ENCODE assay signal across 8 cellular contexts in the genomic region with DNA sequence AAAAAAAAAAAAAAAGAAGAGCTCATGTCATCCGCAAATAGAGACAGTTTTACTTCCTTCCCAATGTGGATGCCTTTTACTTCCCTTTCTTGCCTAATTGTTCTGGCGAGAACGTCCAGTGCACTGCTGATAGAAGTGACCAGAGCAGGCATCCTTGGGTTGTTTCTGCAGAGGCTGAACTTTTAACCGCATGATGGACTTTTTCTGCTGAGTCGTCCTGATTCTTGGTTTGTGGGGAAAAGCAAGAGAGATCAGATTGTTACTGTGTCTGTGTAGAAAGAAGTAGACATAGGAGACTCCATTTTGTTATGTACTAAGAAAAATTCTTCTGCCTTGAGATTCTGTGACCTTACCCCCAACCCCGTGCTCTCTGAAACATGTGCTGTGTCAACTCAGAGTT. TPM values are rescaled to one million over a fixed set of nuclear protein-coding genes. Genes with fewer than 3 reads are reported as not detected.
DNase-seq lines count a peak whose midpoint lies in the region; ATAC-seq, FAIRE-seq and TF ChIP-seq lines count a peak whose summit lies in the region.
"Not testable (repeated sequence)": the region's sequence is repeated elsewhere in the genome, so short reads cannot be mapped to it uniquely, and the experiment has no call there.

No MANE protein-coding gene starts in this region.

- ATAC-seq in K562 (peak; percentile 73), Right ventricle myocardium superior (ENCODE audit: poor library complexity) (peak; percentile 80), lower lobe of right lung (peak; percentile 78 to 91)

- H3K27ac ChIP-seq in K562 (ENCODE audit: extremely low read depth, low read depth, low read length); lower lobe of right lung; osteoblast (ENCODE audit: low read depth, low read length): not testable (repeated sequence)

- intact Hi-C loops in K562 (cut with micrococcal nuclease); Right ventricle myocardium superior (cut with DNase I); lower lobe of right lung (cut with DNase I): not testable (repeated sequence)

- H3K79me2 ChIP-seq in K562 (ENCODE audit: control insufficient read depth, insufficient read depth, low read length); osteoblast (ENCODE audit: insufficient read depth, low read length): not testable (repeated sequence)

- peak overlapping the region; percentile 62; the same call in 1 of the 2 replicates for H2AFZ ChIP-seq in K562 (ENCODE audit: low read depth, low read length)
- not testable (repeated sequence) for H2AFZ ChIP-seq in osteoblast (ENCODE audit: low read length)

- not testable (repeated sequence) for H3K36me3 Mint-ChIP-seq in type B pancreatic cell

- BruUV-seq in K562 (replicated peaks; lab: Mats Ljungman, UMichigan), result not testable (repeated sequence)

- H3K27me3 Mint-ChIP-seq in type B pancreatic cell, result not testable (repeated sequence)

- not testable (repeated sequence) for H3K4me3 ChIP-seq in K562; lower lobe of right lung; osteoblast (ENCODE audit: insufficient read depth, low read length)

- H3K9me3 ChIP-seq in K562 (replicated peaks; ENCODE audit: control insufficient read depth, insufficient read depth, low read depth, low read length); lower lobe of right lung; osteoblast (ENCODE audit: low read depth, low read length): not testable (repeated sequence)

- not testable (repeated sequence) for TF ChIP-seq CTCF in K562 (IDR thresholded peaks at IDR 0.05 in 2 of 3, conservative IDR thresholded peaks at IDR 0.05 in 1 of 3; ENCODE audit: insufficient read depth in 2 of 3, low read depth in 1 of 3, low read length in 3 of 3); lower lobe of right lung (IDR thresholded peaks at IDR 0.05); osteoblast (IDR thresholded peaks at IDR 0.05; ENCODE audit: extremely low read depth, low read depth, low read length); type B pancreatic cell (conservative IDR thresholded peaks at IDR 0.05)

- not testable (repeated sequence) for H3K9ac ChIP-seq in K562 (ENCODE audit: insufficient read depth in 1 of 2, low read depth in 2 of 2, low read length in 2 of 2)

- DNase-seq in ELF-1 (ENCODE audit: low read depth, low spot score) (peak; percentile 38), MV-4-11 (lab: John Stamatoyannopoulos, UW) (peak; percentile 93), SKM-1 (lab: John Stamatoyannopoulos, UW; ENCODE audit: unreplicated experiment) (peak; percentile 76), K562 (ENCODE audit: extremely low read depth in 1 of 4, low spot score in 3 of 4) (peak in 1 of 4 experiments; percentile 45), Right ventricle myocardium superior (peak; percentile 26), lower lobe of right lung (peak; percentile 31), osteoblast (ENCODE audit: insufficient read length, low spot score, missing footprints) (peak; percentile 13)
- not testable (repeated sequence) for DNase-seq in type B pancreatic cell (ENCODE audit: extremely low spot score, unreplicated experiment)

- H3K9me1 ChIP-seq in K562 (ENCODE audit: control insufficient read depth, insufficient read depth, low read length), result not testable (repeated sequence)

- H3K4me1 ChIP-seq in K562 (replicated peaks in 1 of 2; ENCODE audit: control insufficient read depth in 2 of 2, insufficient read depth in 2 of 2, low read length in 2 of 2), result peaks cover 13 to 14% of the 10 kb centered on the region in 2 experiments
- H3K4me1 ChIP-seq in lower lobe of right lung; osteoblast (ENCODE audit: insufficient read depth, low read length): not testable (repeated sequence)

- H3K36me3 ChIP-seq in K562 (ENCODE audit: control insufficient read depth, insufficient read depth, low read length); lower lobe of right lung; osteoblast (ENCODE audit: insufficient read depth, low read length): not testable (repeated sequence)

- peak; percentile 64 for FAIRE-seq in K562 (lab: Jason Lieb, UNC)

- not testable (repeated sequence) for H3K4me3 Mint-ChIP-seq in type B pancreatic cell

- H3K4me1 Mint-ChIP-seq in type B pancreatic cell (ENCODE audit: unreplicated experiment), result not testable (repeated sequence)

- in situ Hi-C loops in K562 (cut with MboI), result loop anchor here (5.0 to 10.0 kb wide), 2 partner anchors 118 to 386 kb away; a partner anchor contains a TSS

- TF ChIP-seq RAD21 in K562 (CRISPR knock-in tag; conservative IDR thresholded peaks at IDR 0.05 in 1 of 2, IDR thresholded peaks at IDR 0.05 in 1 of 2), result not testable (repeated sequence)

- not testable (repeated sequence) for H4K20me1 ChIP-seq in K562 (replicated peaks; ENCODE audit: control insufficient read depth, insufficient read depth, low read length); osteoblast (ENCODE audit: insufficient read depth, low read length)

- CTCF ChIA-PET in K562 (lab: Yijun Ruan, JAX; ENCODE audit: low intra/inter-chr PET ratio), result not testable (repeated sequence)

- not testable (repeated sequence) for TF ChIP-seq POLR2A in K562 (conservative IDR thresholded peaks at IDR 0.05)

- POLR2A ChIA-PET in K562 (lab: Yijun Ruan, JAX), result interaction anchor here (0.7 to 0.8 kb wide), 3 partner anchors 26 to 80 kb away, joined by 3 to 5 read pairs (median 4); no protein-coding TSS in a partner anchor

- H3K4me2 ChIP-seq in K562 (ENCODE audit: insufficient read depth, low read length); osteoblast (ENCODE audit: insufficient read depth, low read length): not testable (repeated sequence)

- WGBS in K562 (ENCODE audit: insufficient coverage, low coverage, missing lambda C conversion rate), result 18% methylated on average over 5 of the region's 6 CpGs

- not testable (repeated sequence) for H3K9me3 Mint-ChIP-seq in type B pancreatic cell

- peak overlapping the region; percentile 60 for H3K27ac Mint-ChIP-seq in type B pancreatic cell

- not testable (repeated sequence) for H3K27me3 ChIP-seq in K562 (ENCODE audit: control insufficient read depth in 2 of 2, insufficient read depth in 2 of 2, low read length in 2 of 2); lower lobe of right lung (ENCODE audit: low read depth); osteoblast (ENCODE audit: insufficient read depth, low read length)

- TF ChIP-seq EP300 in K562 (IDR thresholded peaks at IDR 0.05; ENCODE audit: low read length), result not testable (repeated sequence)

TF ChIP-seq in K562, 482 proteins besides CTCF, POLR2A, EP300 and RAD21 (continues in another document):
- peak; percentile 46; the same call in 1 of the 2 replicates for TF ChIP-seq ZNF354B (CRISPR knock-in tag; IDR thresholded peaks at IDR 0.05)
- TF ChIP-seq MAFG (tag; conservative IDR thresholded peaks at IDR 0.05), result peak; percentile 95
- 0 out of 2 replicates have a peak, but pooled peaks have one; percentile 25 for TF ChIP-seq SMAD4 (CRISPR knock-in tag; conservative IDR thresholded peaks at IDR 0.05)
- not testable (repeated sequence) for TF ChIP-seq NR2C1 (IDR thresholded peaks at IDR 0.05)
- peak; percentile 71 for TF ChIP-seq NR2C1 (tag; IDR thresholded peaks at IDR 0.05)
- TF ChIP-seq C11orf30 (IDR thresholded peaks at IDR 0.05; ENCODE audit: low read depth), result peak; percentile 97
- peak; percentile 43 for TF ChIP-seq NFE2 (IDR thresholded peaks at IDR 0.05; ENCODE audit: low read depth)
- TF ChIP-seq MAFF (IDR thresholded peaks at IDR 0.05; ENCODE audit: low read length), result peak; percentile 86
- TF ChIP-seq, protein P1, sequence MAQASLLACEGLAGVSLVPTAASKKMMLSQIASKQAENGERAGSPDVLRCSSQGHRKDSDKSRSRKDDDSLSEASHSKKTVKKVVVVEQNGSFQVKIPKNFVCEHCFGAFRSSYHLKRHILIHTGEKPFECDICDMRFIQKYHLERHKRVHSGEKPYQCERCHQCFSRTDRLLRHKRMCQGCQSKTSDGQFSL (CRISPR knock-in tag; IDR thresholded peaks at IDR 0.05), result not testable (repeated sequence)
- TF ChIP-seq, protein P1 (tag; IDR thresholded peaks at IDR 0.05), result 0 out of 4 replicates have a peak, but pooled peaks of 1 of the 2 experiments have one; percentile 47
- TF ChIP-seq TEAD1 (CRISPR knock-in tag; IDR thresholded peaks at IDR 0.05), result 0 out of 4 replicates have a peak, but pooled peaks of 1 of the 2 experiments have one; percentile 47
- peak; percentile 61; the same call in 1 of the 2 replicates for TF ChIP-seq DDX20 (tag; IDR thresholded peaks at IDR 0.05; ENCODE audit: low read depth)

RNA-seq across cellular contexts. Expression of a gene that starts 37.4 kb away (rescaled TPM):
- total RNA-seq in K562 (2011; cell fraction: chromatin; rRNA removed; ENCODE audit: low replicate concordance), result 283 and 387 TPM in 2 replicates
- 121 and 133 TPM in 2 replicates for total RNA-seq in K562 (2011; cell fraction: nucleolus; rRNA removed)
- 150 and 188 TPM in 2 replicates for total RNA-seq in K562 (2011; cell fraction: nucleoplasm; rRNA removed)
- 30.9 and 31.7 TPM in 2 replicates for total RNA-seq in K562 (2014; rRNA removed)
- total RNA-seq in K562 (2014; rRNA removed; fragmentation: Illumina TruSeq; extraction: Trizol), result 31.7 and 32.1 TPM in 2 replicates
- total RNA-seq in K562 (2015; rRNA removed; fragmentation: Illumina TruSeq; extraction: Trizol), result 24.6 and 24.7 TPM in 2 replicates
- 125 and 126 TPM in 2 replicates for total RNA-seq in K562 (2021)
- polyA plus RNA-seq in K562 (2011; rRNA removed), result 20.1 and 25.4 TPM in 2 replicates
- 16.5 and 20.1 TPM in 2 replicates for polyA plus RNA-seq in K562 (2011; cell fraction: cytosol; rRNA removed)
- polyA plus RNA-seq in K562 (2011; cell fraction: nucleus; rRNA removed), result 66.4 and 83.2 TPM in 2 replicates
- polyA plus RNA-seq in K562 (2012), result 56.0 and 68.0 TPM in 2 replicates
- 51.4 and 64.0 TPM in 2 replicates for polyA plus RNA-seq in K562 (2014; fragmentation: Illumina TruSeq; extraction: Trizol)
- under 1 TPM; 0.34 to 0.77 TPM for polyA plus RNA-seq in K562 (2014; fragmentation: Nextera tagmentation; extraction: Ambion mirVana)
- 33.7 and 37.5 TPM in 2 replicates for polyA plus RNA-seq in K562 (2014; rRNA removed)
- 49.8 and 53.3 TPM in 2 replicates for polyA minus RNA-seq in K562 (2011; rRNA and poly(A)+ RNA removed)
- 36.5 and 47.7 TPM in 2 replicates for polyA minus RNA-seq in K562 (2011; cell fraction: cytosol; rRNA and poly(A)+ RNA removed)
- polyA minus RNA-seq in K562 (2011; cell fraction: nucleus; rRNA and poly(A)+ RNA removed), result 26.8 and 39.9 TPM in 2 replicates
- 124 TPM for total RNA-seq in Right ventricle myocardium superior
- total RNA-seq in lower lobe of right lung, result 170 TPM
- 61.6 and 70.9 TPM in 2 replicates for total RNA-seq in osteoblast
- 225 and 300 TPM in 2 replicates for total RNA-seq in type B pancreatic cell (ENCODE audit: low replicate concordance)
